In the genomic region with DNA sequence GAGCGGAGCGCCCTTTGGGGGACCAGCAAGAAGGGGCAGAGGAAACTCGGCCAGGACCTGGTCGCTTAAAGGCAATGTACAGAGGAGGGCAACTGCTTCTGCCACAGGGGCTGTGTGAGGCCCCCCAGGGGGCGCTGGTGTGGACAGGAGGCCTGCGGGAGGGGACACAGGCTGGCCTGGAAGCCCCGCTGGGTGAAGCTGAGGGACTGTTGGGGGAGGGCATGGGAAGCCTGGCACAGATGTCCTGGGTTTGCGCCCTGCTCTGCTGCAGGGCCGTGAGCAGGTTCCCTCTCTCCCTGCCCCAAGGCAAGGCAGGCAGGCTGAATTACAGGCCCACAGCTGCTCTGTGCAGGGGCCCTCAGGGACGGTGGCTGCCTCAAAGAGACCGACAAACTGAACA, we compare ENCODE assay signal across 10 cellular contexts. TPM values are rescaled to one million over a fixed set of nuclear protein-coding genes. Genes with fewer than 3 reads are reported as not detected.
DNase-seq lines count a peak whose midpoint lies in the region; ATAC-seq, FAIRE-seq and TF ChIP-seq lines count a peak whose summit lies in the region.
"Had no signal": no experiment of that assay in that cellular context is flagged by ENCODE, and none has a peak within 500 bp of the region (broad histone marks: within the 10 kb centered on the region; RNA-seq: fewer than 3 reads in every experiment).

No MANE protein-coding gene starts in this region.

- H3K4me1 Mint-ChIP-seq in effector memory CD8-positive, alpha-beta T cell (ENCODE audit: low read depth in 2 of 2): peaks cover 27 to 31% of the 10 kb centered on the region in 2 donors

- no peaks in the 10 kb centered on the region for H3K9me3 Mint-ChIP-seq in effector memory CD8-positive, alpha-beta T cell
- H3K9me3 Mint-ChIP-seq: type B pancreatic cell had no signal

- DNase-seq in NCI-H82 (lab: John Stamatoyannopoulos, UW) (peak; percentile 17), NCI-H82 treated with DMSO at 0.1 percent for 48 hours (lab: John Stamatoyannopoulos, UW; ENCODE audit: unreplicated experiment) (no peak), HCT116 (ENCODE audit: low read depth, low spot score) (no peak), K562 (ENCODE audit: extremely low read depth in 1 of 4, low spot score in 3 of 4) (no peak), osteoblast (ENCODE audit: insufficient read length, low spot score, missing footprints) (peak; percentile 87), epidermal melanocyte (ENCODE audit: insufficient read length, low spot score) (no peak)
- DNase-seq in effector memory CD8-positive, alpha-beta T cell: no peak

- POLR2A ChIA-PET in HCT116 (lab: Charles Lee): interaction anchor here (1.0 kb wide), 1 partner anchor 14 kb away, joined by 4 read pairs; the partner anchor contains the start of genes SURF1 and SURF2
- POLR2A ChIA-PET in K562 (lab: Yijun Ruan, JAX): interaction anchor here (0.9 to 1.8 kb wide), 5 partner anchors 9 to 64 kb away, joined by 3 to 5 read pairs (median 5); no protein-coding TSS in a partner anchor

- H3K79me2 ChIP-seq in HCT116 (ENCODE audit: insufficient read depth, low read length): peaks cover 24% of the 10 kb centered on the region
- H3K79me2 ChIP-seq in K562 (ENCODE audit: control insufficient read depth, insufficient read depth, low read length): peaks cover 23% of the 10 kb centered on the region
- peaks cover 26% of the 10 kb centered on the region for H3K79me2 ChIP-seq in osteoblast (ENCODE audit: insufficient read depth, low read length)

- TF ChIP-seq RAD21 in HCT116 (IDR thresholded peaks at IDR 0.05; ENCODE audit: low read depth) (no peak), K562 (CRISPR knock-in tag; conservative IDR thresholded peaks at IDR 0.05 in 1 of 2, IDR thresholded peaks at IDR 0.05 in 1 of 2) (no peak)

- WGBS in K562 (ENCODE audit: insufficient coverage, low coverage, missing lambda C conversion rate): 82% methylated on average over 10 of the region's 11 CpGs

- intact Hi-C loops in HCT116 (cut with micrococcal nuclease): no loop called here
- intact Hi-C loops in K562 (cut with micrococcal nuclease): no loop called here

- H3K4me2 ChIP-seq in HCT116 (ENCODE audit: low read length) (no peak overlapping the region), K562 (ENCODE audit: insufficient read depth, low read length) (no peak overlapping the region), osteoblast (ENCODE audit: insufficient read depth, low read length) (no peak overlapping the region)

- TF ChIP-seq CTCF in HCT116 (IDR thresholded peaks at IDR 0.05 in 2 of 3, conservative IDR thresholded peaks at IDR 0.05 in 1 of 3; ENCODE audit: borderline replicate concordance in 1 of 3, insufficient read depth in 1 of 3, low read depth in 2 of 3, low read length in 2 of 3): peak in 2 of 3 experiments; percentile 14 to 35; a peak in 3 of 6 replicates
- TF ChIP-seq CTCF in K562 (IDR thresholded peaks at IDR 0.05 in 2 of 3, conservative IDR thresholded peaks at IDR 0.05 in 1 of 3; ENCODE audit: insufficient read depth in 2 of 3, low read depth in 1 of 3, low read length in 3 of 3): peak; percentile 37 to 50 (median 40); a peak in 4 of 6 replicates
- peak; percentile 14 for TF ChIP-seq CTCF in osteoblast (IDR thresholded peaks at IDR 0.05; ENCODE audit: extremely low read depth, low read depth, low read length)

- in situ Hi-C loops in K562 (cut with MboI): no loop called here

- no peaks in the 10 kb centered on the region for H3K9me1 ChIP-seq in K562 (ENCODE audit: control insufficient read depth, insufficient read depth, low read length)

- BruUV-seq in HCT116 (replicated peaks; lab: Mats Ljungman, UMichigan) (no TSS peak), K562 (replicated peaks; lab: Mats Ljungman, UMichigan) (no TSS peak)

- ATAC-seq in HCT116 (0 out of 2 replicates have a peak, but pooled peaks have one; percentile 18), K562 (peak; percentile 36), HG02678 (IDR thresholded peaks at IDR 0.05; ENCODE audit: unreplicated experiment) (no peak)
- no peak for ATAC-seq in effector memory CD8-positive, alpha-beta T cell (replicated peaks)

- FAIRE-seq in K562 (lab: Jason Lieb, UNC): no peak
- FAIRE-seq: A204.1 had no signal

- peaks cover 34% of the 10 kb centered on the region for H3K36me3 Mint-ChIP-seq in effector memory CD8-positive, alpha-beta T cell (ENCODE audit: insufficient read depth)

- TF ChIP-seq EP300 in K562 (IDR thresholded peaks at IDR 0.05; ENCODE audit: low read length): no peak

- H3K4me3 ChIP-seq in HCT116 (replicated peaks in 1 of 2; ENCODE audit: low read depth in 1 of 2, low read length in 2 of 2): no peak overlapping the region
- no peak overlapping the region for H3K4me3 ChIP-seq in K562
- H3K4me3 ChIP-seq in osteoblast (ENCODE audit: insufficient read depth, low read length): no peak overlapping the region

- no peaks in the 10 kb centered on the region for H3K9me2 ChIP-seq in HCT116 (ENCODE audit: insufficient read depth)

- H4K20me1 ChIP-seq in HCT116 (ENCODE audit: insufficient read depth) (no peaks in the 10 kb centered on the region), K562 (replicated peaks; ENCODE audit: control insufficient read depth, insufficient read depth, low read length) (peaks cover 2% of the 10 kb centered on the region; the same call in 1 of the 2 replicates), osteoblast (ENCODE audit: insufficient read depth, low read length) (peaks cover 16% of the 10 kb centered on the region)

- no peak overlapping the region for H3K4me3 Mint-ChIP-seq in effector memory CD8-positive, alpha-beta T cell
- H3K4me3 Mint-ChIP-seq: type B pancreatic cell had no signal

- H3K9me3 ChIP-seq in HCT116 (ENCODE audit: control insufficient read depth in 1 of 2, insufficient read depth in 1 of 2, low read depth in 1 of 2, low read length in 2 of 2): no peaks in the 10 kb centered on the region
- no peaks in the 10 kb centered on the region for H3K9me3 ChIP-seq in K562 (replicated peaks; ENCODE audit: control insufficient read depth, insufficient read depth, low read depth, low read length)
- no peaks in the 10 kb centered on the region for H3K9me3 ChIP-seq in osteoblast (ENCODE audit: low read depth, low read length)

- H3K27me3 ChIP-seq in HCT116 (ENCODE audit: insufficient read depth, low read length): no peaks in the 10 kb centered on the region
- no peaks in the 10 kb centered on the region for H3K27me3 ChIP-seq in K562 (ENCODE audit: control insufficient read depth in 2 of 2, insufficient read depth in 2 of 2, low read length in 2 of 2)
- H3K27me3 ChIP-seq in osteoblast (ENCODE audit: insufficient read depth, low read length): no peaks in the 10 kb centered on the region

- H3K27ac ChIP-seq in HCT116 (ENCODE audit: low read depth, low read length) (peak overlapping the region; percentile 8; the same call in 1 of the 2 replicates), K562 (ENCODE audit: extremely low read depth, low read depth, low read length) (no peak overlapping the region), osteoblast (ENCODE audit: low read depth, low read length) (no peak overlapping the region)

- H3K36me3 ChIP-seq in HCT116 (ENCODE audit: control insufficient read depth in 1 of 2, insufficient read depth in 2 of 2, low read length in 2 of 2) (peaks cover 33 to 45% of the 10 kb centered on the region in 2 experiments), K562 (ENCODE audit: control insufficient read depth, insufficient read depth, low read length) (peaks cover 82% of the 10 kb centered on the region), osteoblast (ENCODE audit: insufficient read depth, low read length) (peaks cover 63% of the 10 kb centered on the region)

- H3K27me3 Mint-ChIP-seq in effector memory CD8-positive, alpha-beta T cell: no peaks in the 10 kb centered on the region
- H3K27me3 Mint-ChIP-seq: type B pancreatic cell had no signal

- H3K27ac Mint-ChIP-seq in effector memory CD8-positive, alpha-beta T cell: no peak overlapping the region
- H3K27ac Mint-ChIP-seq: type B pancreatic cell had no signal

- TF ChIP-seq POLR2A in HCT116 (IDR thresholded peaks at IDR 0.05; ENCODE audit: borderline replicate concordance, extremely low read depth, insufficient read depth, insufficient read length) (no peak), K562 (conservative IDR thresholded peaks at IDR 0.05) (no peak)

- no peak overlapping the region for H2AFZ ChIP-seq in HCT116 (ENCODE audit: low read depth, low read length, poor library complexity, severe bottlenecking)
- no peak overlapping the region for H2AFZ ChIP-seq in K562 (ENCODE audit: low read depth, low read length)
- H2AFZ ChIP-seq in osteoblast (ENCODE audit: low read length): no peak overlapping the region

- RAD21 ChIA-PET in HCT116 (lab: Charles Lee; ENCODE audit: low non-redundant PET in 1 of 2, low total read pairs in 2 of 2, uncharacterized antibody in 2 of 2, unreplicated experiment in 2 of 2): no interaction called here

- H3K9ac ChIP-seq in HCT116 (ENCODE audit: low read length) (no peak overlapping the region), K562 (ENCODE audit: insufficient read depth in 1 of 2, low read depth in 2 of 2, low read length in 2 of 2) (peak overlapping the region in 1 of 2 experiments; percentile 61; a peak in 1 of 4 replicates)

- peaks cover 6 to 8% of the 10 kb centered on the region in 2 experiments; a peak in 3 of 4 replicates for H3K4me1 ChIP-seq in HCT116 (ENCODE audit: control insufficient read depth in 1 of 2, insufficient read depth in 2 of 2, low read length in 2 of 2)
- peaks cover 9 to 34% of the 10 kb centered on the region in 2 experiments; a peak in 4 of 5 replicates for H3K4me1 ChIP-seq in K562 (replicated peaks in 1 of 2; ENCODE audit: control insufficient read depth in 2 of 2, insufficient read depth in 2 of 2, low read length in 2 of 2)
- H3K4me1 ChIP-seq in osteoblast (ENCODE audit: insufficient read depth, low read length): peaks cover 7% of the 10 kb centered on the region

- CTCF ChIA-PET in HCT116 (lab: Charles Lee) (interaction anchor here (1.1 kb wide), 1 partner anchor 157 kb away, joined by 3 read pairs; no protein-coding TSS in a partner anchor), K562 (lab: Yijun Ruan, JAX; ENCODE audit: low intra/inter-chr PET ratio) (no interaction called here)

RNA-seq across cellular contexts. Expression of gene MED22, which starts 5.4 kb away (rescaled TPM):
- total RNA-seq in HCT116 (2021; ENCODE audit: unreplicated experiment) (18.6 TPM), K562 (2014; rRNA removed) (27.2 and 28.0 TPM in 2 replicates), K562 (2014; rRNA removed; fragmentation: Illumina TruSeq; extraction: Trizol) (7.7 and 9.4 TPM in 2 replicates), K562 (2015; rRNA removed; fragmentation: Illumina TruSeq; extraction: Trizol) (22.3 and 22.6 TPM in 2 replicates), K562 (2021) (32.4 and 35.6 TPM in 2 replicates), osteoblast (14.5 and 15.3 TPM in 2 replicates)
- polyA plus RNA-seq in HCT116 (2012): 12.2 and 16.5 TPM in 2 replicates
- total RNA-seq in K562 (2011; cell fraction: chromatin; rRNA removed; ENCODE audit: low replicate concordance): 32.2 and 75.9 TPM in 2 replicates
- total RNA-seq in K562 (2011; cell fraction: nucleolus; rRNA removed): 43.3 and 44.7 TPM in 2 replicates
- total RNA-seq in K562 (2011; cell fraction: nucleoplasm; rRNA removed): 40.6 and 56.1 TPM in 2 replicates
- polyA plus RNA-seq in K562 (2011; rRNA removed) (23.4 and 33.6 TPM in 2 replicates), K562 (2014; fragmentation: Illumina TruSeq; extraction: Trizol) (15.5 and 23.8 TPM in 2 replicates), K562 (2014; fragmentation: Nextera tagmentation; extraction: Ambion mirVana) (1 to 10 TPM in 1 of 2 experiments, under 1 TPM in 1; 0.73 to 1.4 TPM), K562 (2014; rRNA removed) (32.6 and 34.8 TPM in 2 replicates)
- 28.9 and 48.4 TPM in 2 replicates for polyA plus RNA-seq in K562 (2011; cell fraction: cytosol; rRNA removed)
- polyA plus RNA-seq in K562 (2011; cell fraction: nucleus; rRNA removed): 91.8 and 102 TPM in 2 replicates
- 24.0 and 26.3 TPM in 2 replicates for polyA plus RNA-seq in K562 (2012)
- 12.6 and 25.7 TPM in 2 replicates for polyA minus RNA-seq in K562 (2011; rRNA and poly(A)+ RNA removed)
- 16.2 and 27.5 TPM in 2 replicates for polyA minus RNA-seq in K562 (2011; cell fraction: cytosol; rRNA and poly(A)+ RNA removed)
- 15.6 and 19.2 TPM in 2 replicates for polyA minus RNA-seq in K562 (2011; cell fraction: nucleus; rRNA and poly(A)+ RNA removed)

RNA-seq across cellular contexts. Expression of gene RPL7A, which starts 5.4 kb away (rescaled TPM):
- 2,837 TPM for total RNA-seq in HCT116 (2021; ENCODE audit: unreplicated experiment)
- 3,464 and 3,677 TPM in 2 replicates for polyA plus RNA-seq in HCT116 (2012)
- total RNA-seq in K562 (2011; cell fraction: chromatin; rRNA removed; ENCODE audit: low replicate concordance): 435 and 818 TPM in 2 replicates
- 981 and 1,003 TPM in 2 replicates for total RNA-seq in K562 (2011; cell fraction: nucleolus; rRNA removed)
- total RNA-seq in K562 (2011; cell fraction: nucleoplasm; rRNA removed): 983 and 1,497 TPM in 2 replicates
- 2,031 and 2,305 TPM in 2 replicates for total RNA-seq in K562 (2014; rRNA removed)
- 2,847 and 3,141 TPM in 2 replicates for total RNA-seq in K562 (2014; rRNA removed; fragmentation: Illumina TruSeq; extraction: Trizol)
- 3,167 and 3,195 TPM in 2 replicates for total RNA-seq in K562 (2015; rRNA removed; fragmentation: Illumina TruSeq; extraction: Trizol)
- total RNA-seq in K562 (2021): 2,893 and 3,009 TPM in 2 replicates
- 2,555 and 3,221 TPM in 2 replicates for polyA plus RNA-seq in K562 (2011; rRNA removed)
- polyA plus RNA-seq in K562 (2011; cell fraction: cytosol; rRNA removed): 2,594 and 3,399 TPM in 2 replicates
- 1,411 and 1,919 TPM in 2 replicates for polyA plus RNA-seq in K562 (2011; cell fraction: nucleus; rRNA removed)
- polyA plus RNA-seq in K562 (2012): 2,443 and 5,674 TPM in 2 replicates
- polyA plus RNA-seq in K562 (2014; fragmentation: Illumina TruSeq; extraction: Trizol): 3,627 and 3,760 TPM in 2 replicates
- 1,000 to 10,000 TPM; 1,935 to 2,418 TPM for polyA plus RNA-seq in K562 (2014; fragmentation: Nextera tagmentation; extraction: Ambion mirVana)
- polyA plus RNA-seq in K562 (2014; rRNA removed): 2,051 and 2,652 TPM in 2 replicates
- polyA minus RNA-seq in K562 (2011; rRNA and poly(A)+ RNA removed): 2,918 and 2,983 TPM in 2 replicates
- polyA minus RNA-seq in K562 (2011; cell fraction: cytosol; rRNA and poly(A)+ RNA removed): 1,280 and 1,366 TPM in 2 replicates
- polyA minus RNA-seq in K562 (2011; cell fraction: nucleus; rRNA and poly(A)+ RNA removed): 400 and 734 TPM in 2 replicates
- total RNA-seq in osteoblast: 1,638 and 1,763 TPM in 2 replicates

RNA-seq across cellular contexts. Expression of gene SURF6, which starts 6.6 kb away (rescaled TPM):
- total RNA-seq in HCT116 (2021; ENCODE audit: unreplicated experiment) (30.1 TPM), K562 (2014; rRNA removed) (61.3 and 68.3 TPM in 2 replicates), K562 (2014; rRNA removed; fragmentation: Illumina TruSeq; extraction: Trizol) (10.5 and 12.2 TPM in 2 replicates), K562 (2015; rRNA removed; fragmentation: Illumina TruSeq; extraction: Trizol) (30.4 and 31.8 TPM in 2 replicates), K562 (2021) (45.3 and 50.6 TPM in 2 replicates), osteoblast (5.9 and 7.6 TPM in 2 replicates)
- polyA plus RNA-seq in HCT116 (2012): 18.8 and 19.3 TPM in 2 replicates
- 12.6 and 19.9 TPM in 2 replicates for total RNA-seq in K562 (2011; cell fraction: chromatin; rRNA removed; ENCODE audit: low replicate concordance)
- 16.7 and 17.7 TPM in 2 replicates for total RNA-seq in K562 (2011; cell fraction: nucleolus; rRNA removed)
- total RNA-seq in K562 (2011; cell fraction: nucleoplasm; rRNA removed): 13.4 and 15.6 TPM in 2 replicates
- polyA plus RNA-seq in K562 (2011; rRNA removed) (12.3 and 14.3 TPM in 2 replicates), K562 (2014; fragmentation: Illumina TruSeq; extraction: Trizol) (14.7 and 26.5 TPM in 2 replicates), K562 (2014; fragmentation: Nextera tagmentation; extraction: Ambion mirVana) (1 to 10 TPM; 1.4 to 1.8 TPM), K562 (2014; rRNA removed) (52.7 and 61.5 TPM in 2 replicates)
- 11.6 and 21.6 TPM in 2 replicates for polyA plus RNA-seq in K562 (2011; cell fraction: cytosol; rRNA removed)
- 17.7 and 31.0 TPM in 2 replicates for polyA plus RNA-seq in K562 (2011; cell fraction: nucleus; rRNA removed)
- 23.2 and 31.5 TPM in 2 replicates for polyA plus RNA-seq in K562 (2012)
- 5.3 TPM in 2 replicates for polyA minus RNA-seq in K562 (2011; rRNA and poly(A)+ RNA removed)
- 8.6 and 9.6 TPM in 2 replicates for polyA minus RNA-seq in K562 (2011; cell fraction: cytosol; rRNA and poly(A)+ RNA removed)
- 5.5 and 8.2 TPM in 2 replicates for polyA minus RNA-seq in K562 (2011; cell fraction: nucleus; rRNA and poly(A)+ RNA removed)

RNA-seq across cellular contexts. Expression of gene SURF1, which starts 13.7 kb away (rescaled TPM):
- total RNA-seq in HCT116 (2021; ENCODE audit: unreplicated experiment) (71.7 TPM), K562 (2014; rRNA removed) (17.9 and 20.8 TPM in 2 replicates), K562 (2014; rRNA removed; fragmentation: Illumina TruSeq; extraction: Trizol) (20.9 and 21.2 TPM in 2 replicates), K562 (2015; rRNA removed; fragmentation: Illumina TruSeq; extraction: Trizol) (15.5 and 16.6 TPM in 2 replicates), K562 (2021) (26.7 and 26.8 TPM in 2 replicates), osteoblast (21.0 and 24.8 TPM in 2 replicates)
- 66.9 and 70.3 TPM in 2 replicates for polyA plus RNA-seq in HCT116 (2012)
- 14.8 and 38.0 TPM in 2 replicates for total RNA-seq in K562 (2011; cell fraction: chromatin; rRNA removed; ENCODE audit: low replicate concordance)
- 35.1 and 38.5 TPM in 2 replicates for total RNA-seq in K562 (2011; cell fraction: nucleolus; rRNA removed)
- 27.0 and 30.6 TPM in 2 replicates for total RNA-seq in K562 (2011; cell fraction: nucleoplasm; rRNA removed)
- polyA plus RNA-seq in K562 (2011; rRNA removed) (28.6 and 29.8 TPM in 2 replicates), K562 (2014; fragmentation: Illumina TruSeq; extraction: Trizol) (19.1 and 22.2 TPM in 2 replicates), K562 (2014; fragmentation: Nextera tagmentation; extraction: Ambion mirVana) (10 to 100 TPM; 16.1 to 16.3 TPM), K562 (2014; rRNA removed) (30.4 and 31.3 TPM in 2 replicates)
- 20.7 and 21.2 TPM in 2 replicates for polyA plus RNA-seq in K562 (2011; cell fraction: cytosol; rRNA removed)
- polyA plus RNA-seq in K562 (2011; cell fraction: nucleus; rRNA removed): 52.8 and 56.6 TPM in 2 replicates
- 23.6 and 38.1 TPM in 2 replicates for polyA plus RNA-seq in K562 (2012)
- polyA minus RNA-seq in K562 (2011; rRNA and poly(A)+ RNA removed): 10.4 and 13.1 TPM in 2 replicates
- 6.1 and 6.4 TPM in 2 replicates for polyA minus RNA-seq in K562 (2011; cell fraction: cytosol; rRNA and poly(A)+ RNA removed)
- polyA minus RNA-seq in K562 (2011; cell fraction: nucleus; rRNA and poly(A)+ RNA removed): 7.0 and 9.7 TPM in 2 replicates

RNA-seq across cellular contexts. Expression of gene SURF2, which starts 13.8 kb away (rescaled TPM):
- total RNA-seq in HCT116 (2021; ENCODE audit: unreplicated experiment): 27.8 TPM
- polyA plus RNA-seq in HCT116 (2012): 32.2 and 37.2 TPM in 2 replicates
- 2.1 and 4.8 TPM in 2 replicates for total RNA-seq in K562 (2011; cell fraction: chromatin; rRNA removed; ENCODE audit: low replicate concordance)
- 5.7 and 6.1 TPM in 2 replicates for total RNA-seq in K562 (2011; cell fraction: nucleolus; rRNA removed)
- 3.4 and 7.6 TPM in 2 replicates for total RNA-seq in K562 (2011; cell fraction: nucleoplasm; rRNA removed)
- 82.5 and 83.0 TPM in 2 replicates for total RNA-seq in K562 (2014; rRNA removed)
- total RNA-seq in K562 (2014; rRNA removed; fragmentation: Illumina TruSeq; extraction: Trizol): 18.6 and 19.8 TPM in 2 replicates
- 37.0 and 37.3 TPM in 2 replicates for total RNA-seq in K562 (2015; rRNA removed; fragmentation: Illumina TruSeq; extraction: Trizol)
- 38.3 and 43.3 TPM in 2 replicates for total RNA-seq in K562 (2021)
- polyA plus RNA-seq in K562 (2011; rRNA removed): 7.3 and 9.7 TPM in 2 replicates
- 11.8 and 44.2 TPM in 2 replicates for polyA plus RNA-seq in K562 (2011; cell fraction: cytosol; rRNA removed)
- polyA plus RNA-seq in K562 (2011; cell fraction: nucleus; rRNA removed): 6.8 and 14.0 TPM in 2 replicates
- polyA plus RNA-seq in K562 (2012): 30.9 and 47.7 TPM in 2 replicates
- 21.3 and 32.2 TPM in 2 replicates for polyA plus RNA-seq in K562 (2014; fragmentation: Illumina TruSeq; extraction: Trizol)
- 10 to 100 TPM in 1 of 2 experiments, 1 to 10 TPM in 1; 5.5 to 10.2 TPM for polyA plus RNA-seq in K562 (2014; fragmentation: Nextera tagmentation; extraction: Ambion mirVana)
- 52.4 and 58.9 TPM in 2 replicates for polyA plus RNA-seq in K562 (2014; rRNA removed)
- 7.6 TPM in 2 replicates for polyA minus RNA-seq in K562 (2011; rRNA and poly(A)+ RNA removed)
- polyA minus RNA-seq in K562 (2011; cell fraction: cytosol; rRNA and poly(A)+ RNA removed): 10.3 and 16.3 TPM in 2 replicates
- 4.1 and 4.2 TPM in 2 replicates for polyA minus RNA-seq in K562 (2011; cell fraction: nucleus; rRNA and poly(A)+ RNA removed)
- total RNA-seq in osteoblast: 10.3 and 15.2 TPM in 2 replicates

Comparison
In these comparisons a context has a peak if more than half of its experiments do, and no peak if none do; other contexts are left out.
1. DNase-seq: peak in NCI-H82 (single experiment) and osteoblast (single experiment); none in NCI-H82 treated with DMSO at 0.1 percent for 48 hours (single experiment), HCT116 (single experiment), K562 (0 of 4), effector memory CD8-positive, alpha-beta T cell (0 of 3) and epidermal melanocyte (single experiment).
2. ATAC-seq: peak in HCT116 (single experiment) and K562 (single experiment); none in HG02678 (single experiment) and effector memory CD8-positive, alpha-beta T cell (single experiment).
3. Peak in every context shown above with its lines, with median percentiles within 50 percentile points of each other: CTCF ChIP-seq.